ENCODE assay signal across 17 cellular contexts in the genomic region with DNA sequence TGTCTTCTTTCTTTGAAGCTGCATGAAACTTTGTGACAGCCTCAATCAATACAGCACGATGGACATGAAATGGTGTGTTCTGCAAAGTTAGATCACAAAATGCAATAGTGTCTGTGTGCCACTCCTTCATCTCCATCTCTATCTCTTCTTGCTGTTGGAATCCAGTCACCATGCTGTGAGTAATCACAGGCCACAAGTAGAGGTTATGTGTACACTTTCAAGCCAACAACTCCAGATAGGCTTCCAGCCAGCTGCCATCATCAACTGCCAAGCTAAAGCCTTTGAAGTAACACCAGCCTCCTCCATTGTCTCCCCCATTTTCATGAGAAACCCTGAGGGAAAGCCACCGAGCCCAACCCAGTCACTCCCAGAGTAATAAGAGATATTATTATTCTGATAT.
DNase-seq lines count a peak whose midpoint lies in the region; TF ChIP-seq lines count a peak whose summit lies in the region.
"Had no signal": no experiment of that assay in that cellular context is flagged by ENCODE, and none has a peak within 500 bp of the region (broad histone marks: within the 10 kb centered on the region; RNA-seq: fewer than 3 reads in every experiment).

No MANE protein-coding gene starts in this region.

- no peaks in the 10 kb centered on the region for H3K36me3 Mint-ChIP-seq in CD14-positive monocyte

- H3K4me3 Mint-ChIP-seq in CD14-positive monocyte, result no peak overlapping the region
- H3K4me3 Mint-ChIP-seq: CD4-positive, alpha-beta T cell had no signal

- H3K27ac Mint-ChIP-seq in CD14-positive monocyte, result no peak overlapping the region
- H3K27ac Mint-ChIP-seq: CD4-positive, alpha-beta T cell had no signal

- DNase-seq in DMS 273 treated with DMSO at 0.1 percent for 48 hours (lab: John Stamatoyannopoulos, UW), result peak; percentile 27
- DNase-seq in NCI-H1930 (lab: John Stamatoyannopoulos, UW), result peak; percentile 43 to 65
- peak; percentile 26 for DNase-seq in astrocyte of the hippocampus (ENCODE audit: low read depth, low spot score)
- peak; percentile 11 for DNase-seq in hepatocyte (ENCODE audit: low spot score)
- DNase-seq in HuH-7.5 (ENCODE audit: low spot score), result no peak
- no peak for DNase-seq in central memory CD4-positive, alpha-beta T cell
- DNase-seq in CD14-positive monocyte (ENCODE audit: low spot score), result no peak
- no peak for DNase-seq in putamen (ENCODE audit: low spot score)
- DNase-seq: activated CD4-positive, alpha-beta T cell treated with anti-CD3 and anti-CD28 coated beads, Interleukin-2, amount 50 U/mL, for 1 hour; activated gamma-delta T cell treated with Interleukin-2 at 50 U/mL for 16 hours; aorta; CD4-positive, alpha-beta T cell; DND-41; NCI-H774; sigmoid colon; stimulated activated CD4-positive, alpha-beta T cell treated with anti-CD3 and anti-CD28 coated beads, Interleukin-1b, Interleukin-23, amount 100 ng/mL, for 48 hours had no signal

- no peaks in the 10 kb centered on the region for H3K36me3 ChIP-seq in hepatocyte (replicated peaks; ENCODE audit: insufficient read depth, low read depth)
- H3K36me3 ChIP-seq: sigmoid colon had no signal

- H3K9me2 ChIP-seq in hepatocyte (replicated peaks; ENCODE audit: insufficient read depth), result no peaks in the 10 kb centered on the region

- no peaks in the 10 kb centered on the region for H3K27me3 Mint-ChIP-seq in CD14-positive monocyte (ENCODE audit: low read depth in 3 of 3)
- H3K27me3 Mint-ChIP-seq: CD4-positive, alpha-beta T cell had no signal

- H3K9me3 Mint-ChIP-seq in CD14-positive monocyte, result peaks cover 0 to under 1% (median 0%) of the 10 kb centered on the region in 7 donors

- H3K4me1 ChIP-seq in hepatocyte (ENCODE audit: insufficient read depth), result no peaks in the 10 kb centered on the region
- H3K4me1 ChIP-seq: sigmoid colon had no signal

- H3K4me1 Mint-ChIP-seq in CD14-positive monocyte, result no peaks in the 10 kb centered on the region

- H2AFZ ChIP-seq in hepatocyte, result no peak overlapping the region

- no peak overlapping the region for H3K27ac ChIP-seq in hepatocyte
- H3K27ac ChIP-seq: coronary artery, sigmoid colon had no signal

- H3K9me3 ChIP-seq in hepatocyte (ENCODE audit: low read depth), result no peaks in the 10 kb centered on the region
- H3K9me3 ChIP-seq: sigmoid colon had no signal

- no peaks in the 10 kb centered on the region for H4K20me1 ChIP-seq in hepatocyte (ENCODE audit: insufficient read depth, poor library complexity, severe bottlenecking)

- H3K4me3 ChIP-seq in hepatocyte, result no peak overlapping the region
- H3K4me3 ChIP-seq: coronary artery, sigmoid colon had no signal

- H3K4me2 ChIP-seq in hepatocyte, result no peak overlapping the region

- H3K27me3 ChIP-seq in hepatocyte, result no peaks in the 10 kb centered on the region
- H3K27me3 ChIP-seq: sigmoid colon had no signal

- TF ChIP-seq CTCF in hepatocyte (IDR thresholded peaks at IDR 0.05; ENCODE audit: poor library complexity) (no peak), CD14-positive monocyte (IDR thresholded peaks at IDR 0.05) (no peak)

- 91% methylated on average over 2 of the region's 2 CpGs for WGBS in hepatocyte (ENCODE audit: low lambda C conversion rate, missing lambda C conversion rate)

- intact Hi-C loops in CD14-positive monocyte (cut with micrococcal nuclease), result no loop called here

- H3K79me2 ChIP-seq in hepatocyte, result no peaks in the 10 kb centered on the region

Comparison
In these comparisons a context has a peak if more than half of its experiments do, and no peak if none do; other contexts are left out.
1. DNase-seq: peak in DMS 273 treated with DMSO at 0.1 percent for 48 hours (single experiment), NCI-H1930 (2 of 2), astrocyte of the hippocampus (single experiment) and hepatocyte (single experiment); none in HuH-7.5 (single experiment), central memory CD4-positive, alpha-beta T cell (single experiment), CD14-positive monocyte (single experiment) and putamen (single experiment).